Comparison of ENCODE assay signal across 8 cellular contexts in genomic region chrX:112840382-112841113, GRCh38. TPM values are rescaled to one million over a fixed set of nuclear protein-coding genes. Genes with fewer than 3 reads are reported as not detected.
DNase-seq lines count a peak whose midpoint lies in the region; ATAC-seq and TF ChIP-seq lines count a peak whose summit lies in the region.

Gene AMOT (minus strand): TSS chrX:112840831. CDS start chrX:112823126, 17,705 bp downstream.

- peak within 1 kb of the TSS; percentile 47 for H3K4me3 ChIP-seq in AG09309 (ENCODE audit: control insufficient read depth, low read depth, low read length)
- H3K4me3 ChIP-seq in esophagus (ENCODE audit: low read depth in 1 of 2, low read length in 2 of 2) = peak within 1 kb of the TSS; percentile 50 to 57

- no peak for DNase-seq in AG09309 (ENCODE audit: low read depth)
- DNase-seq in NCI-H82 treated with DMSO at 0.1 percent for 48 hours (lab: John Stamatoyannopoulos, UW; ENCODE audit: unreplicated experiment) = peak; percentile 74
- DNase-seq in activated T-cell treated with anti-CD3 and anti-CD28 coated beads for 4 hours = peak; percentile 29
- DNase-seq in mucosa of gallbladder (ENCODE audit: low spot score) = peak; percentile 78
- peak; percentile 64 for DNase-seq in stimulated activated CD8-positive, alpha-beta memory T cell treated with anti-CD3 and anti-CD28 coated beads, Interleukin-4, amount 100 ng/mL, for 48 hours

- peak within 1 kb of the TSS; percentile 52 to 63 for H3K27ac ChIP-seq in esophagus (ENCODE audit: low read depth in 2 of 2, low read length in 1 of 2)

- ATAC-seq in GM19043 (IDR thresholded peaks at IDR 0.05; ENCODE audit: low read depth, unreplicated experiment) = peak; percentile 57
- peak; percentile 32 for ATAC-seq in HG03378 (IDR thresholded peaks at IDR 0.05; ENCODE audit: unreplicated experiment)

- no peaks in the 10 kb centered on the region for H3K36me3 ChIP-seq in esophagus (ENCODE audit: control insufficient read depth in 2 of 2, insufficient read depth in 2 of 2, low read length in 1 of 2)

- no peaks in the 10 kb centered on the region for H3K9me3 ChIP-seq in esophagus (ENCODE audit: control insufficient read depth in 2 of 2, insufficient read depth in 1 of 2, low read depth in 1 of 2, low read length in 1 of 2)

- WGBS in esophagus, 2 donors = 0 to 19% methylated on average over 48 of the region's 49 CpGs

- peaks cover 0 to 2% of the 10 kb centered on the region in 2 donors for H3K4me1 ChIP-seq in esophagus (ENCODE audit: control insufficient read depth in 2 of 2, insufficient read depth in 2 of 2, low read length in 1 of 2)

- no peak for TF ChIP-seq CTCF in AG09309 (IDR thresholded peaks at IDR 0.05; ENCODE audit: control insufficient read depth, insufficient read depth, low read depth, low read length, missing control alignments)

- H3K27me3 ChIP-seq in esophagus (ENCODE audit: control insufficient read depth in 1 of 2, insufficient read depth in 2 of 2, low read length in 2 of 2) = no peaks in the 10 kb centered on the region

RNA-seq across cellular contexts. Expression of gene AMOT, which starts in this region (rescaled TPM):
- polyA plus RNA-seq in esophagus = under 1 TPM; 0.77 to 0.89 TPM
- total RNA-seq in mucosa of gallbladder = 35.4 TPM
